8 cellular contexts compared by ENCODE assay signal in the genomic region with DNA sequence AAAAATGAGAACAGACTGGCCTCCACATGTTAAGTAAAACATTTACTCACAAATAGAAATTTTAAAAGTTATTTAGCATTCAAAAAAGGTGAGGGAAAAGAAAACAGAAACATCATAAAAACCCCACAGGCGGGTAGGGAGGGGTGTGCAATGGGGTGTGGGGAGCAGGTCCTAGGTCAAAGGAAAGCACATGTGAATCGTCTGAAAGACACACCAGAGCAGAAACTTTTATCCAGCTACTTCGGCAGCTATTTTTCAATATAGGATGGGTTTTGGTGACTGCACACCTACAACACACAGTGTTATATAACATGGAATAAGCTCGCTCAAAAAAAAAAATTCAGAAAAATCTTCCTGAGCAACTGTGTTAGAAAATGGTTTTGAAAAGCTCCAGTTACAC. TPM values are rescaled to one million over a fixed set of nuclear protein-coding genes. Genes with fewer than 3 reads are reported as not detected.
DNase-seq lines count a peak whose midpoint lies in the region; ATAC-seq and TF ChIP-seq lines count a peak whose summit lies in the region.

No MANE protein-coding gene starts in this region.

- peaks cover 9% of the 10 kb centered on the region; the same call in 1 of the 2 replicates for H3K4me1 ChIP-seq in Caco-2

- intact Hi-C loops in Caco-2 (cut with micrococcal nuclease; ENCODE audit: unreplicated experiment) (no loop called here), natural killer cell (cut with micrococcal nuclease) (no loop called here)
- intact Hi-C loops in dendritic cell treated with granulocyte-macrophage colony-stimulating factor and Interleukin-4, amounts not matched to agents 40 ng/mL and 50 ng/mL, for 4 days (cut with micrococcal nuclease) = loop anchor here (5.0 kb wide), 1 partner anchor 434 kb away; no protein-coding TSS in a partner anchor

- H3K4me3 ChIP-seq in Caco-2 (ENCODE audit: low read depth, low read length) (peak overlapping the region; percentile 63), NB4 (ENCODE audit: low read depth, low read length) (peak overlapping the region; percentile 83)

- H3K9me3 ChIP-seq in Caco-2 = no peaks in the 10 kb centered on the region

- BruUV-seq in Caco-2 (replicated peaks; lab: Mats Ljungman, UMichigan) = no TSS peak

- H3K27ac Mint-ChIP-seq in Caco-2 (ENCODE audit: unreplicated experiment) (peak overlapping the region; percentile 84), natural killer cell (peak overlapping the region; percentile 95 to 97)
- peak overlapping the region; percentile 89 for H3K27ac Mint-ChIP-seq in dendritic cell treated with granulocyte-macrophage colony-stimulating factor and Interleukin-4, amounts not matched to agents 40 ng/mL and 50 ng/mL, for 4 days

- peaks cover 10% of the 10 kb centered on the region for H3K4me1 Mint-ChIP-seq in Caco-2 (ENCODE audit: low read depth, unreplicated experiment)
- H3K4me1 Mint-ChIP-seq in dendritic cell treated with granulocyte-macrophage colony-stimulating factor and Interleukin-4, amounts not matched to agents 40 ng/mL and 50 ng/mL, for 4 days (ENCODE audit: low read depth) = peaks cover 33% of the 10 kb centered on the region
- H3K4me1 Mint-ChIP-seq in natural killer cell = peaks cover 49% of the 10 kb centered on the region in 2 donors

- ATAC-seq in natural killer cell = no peak
- no peak for ATAC-seq in GM21786 (IDR thresholded peaks at IDR 0.05; ENCODE audit: unreplicated experiment)
- no peak for ATAC-seq in HG02885 (IDR thresholded peaks at IDR 0.05; ENCODE audit: poor library complexity, unreplicated experiment)
- ATAC-seq in GM19035 (IDR thresholded peaks at IDR 0.05; ENCODE audit: unreplicated experiment) = no peak

- DNase-seq in Caco-2 (no peak), NB4 (ENCODE audit: low read depth) (peak; percentile 40), natural killer cell (no peak), AG08396 (ENCODE audit: low spot score) (no peak)

- H3K9me3 Mint-ChIP-seq in Caco-2 (ENCODE audit: unreplicated experiment) = no peaks in the 10 kb centered on the region
- no peaks in the 10 kb centered on the region for H3K9me3 Mint-ChIP-seq in dendritic cell treated with granulocyte-macrophage colony-stimulating factor and Interleukin-4, amounts not matched to agents 40 ng/mL and 50 ng/mL, for 4 days
- no peaks in the 10 kb centered on the region for H3K9me3 Mint-ChIP-seq in natural killer cell

- H3K4me3 Mint-ChIP-seq in Caco-2 (ENCODE audit: unreplicated experiment) = peak overlapping the region; percentile 89
- H3K4me3 Mint-ChIP-seq in dendritic cell treated with granulocyte-macrophage colony-stimulating factor and Interleukin-4, amounts not matched to agents 40 ng/mL and 50 ng/mL, for 4 days = peak overlapping the region; percentile 74
- peak overlapping the region; percentile 95 for H3K4me3 Mint-ChIP-seq in natural killer cell

- H3K36me3 ChIP-seq in Caco-2 (ENCODE audit: control insufficient read depth, insufficient read depth, low read length) = no peaks in the 10 kb centered on the region

- H3K36me3 Mint-ChIP-seq in Caco-2 (ENCODE audit: insufficient read depth, unreplicated experiment) = peaks cover 13% of the 10 kb centered on the region
- peaks cover 13% of the 10 kb centered on the region for H3K36me3 Mint-ChIP-seq in dendritic cell treated with granulocyte-macrophage colony-stimulating factor and Interleukin-4, amounts not matched to agents 40 ng/mL and 50 ng/mL, for 4 days (ENCODE audit: low read depth)
- H3K36me3 Mint-ChIP-seq in natural killer cell = no peaks in the 10 kb centered on the region

- TF ChIP-seq CTCF in Caco-2 (IDR thresholded peaks at IDR 0.05; ENCODE audit: insufficient read depth in 1 of 2, low read depth in 1 of 2, low read length in 1 of 2, severe bottlenecking in 1 of 2, unreplicated experiment in 1 of 2) (no peak), NB4 (IDR thresholded peaks at IDR 0.05; ENCODE audit: low read depth, low read length) (no peak), natural killer cell (IDR thresholded peaks at IDR 0.05) (no peak)

- CTCF ChIA-PET in Caco-2 (lab: Charles Lee) = interaction anchor here (0.5 kb wide), 1 partner anchor 24 kb away, joined by 4 read pairs; no protein-coding TSS in a partner anchor

- H3K27me3 ChIP-seq in Caco-2 (replicated peaks; ENCODE audit: control insufficient read depth, insufficient read depth, low read length) = no peaks in the 10 kb centered on the region

- H3K27me3 Mint-ChIP-seq in Caco-2 (ENCODE audit: insufficient read depth, unreplicated experiment) (no peaks in the 10 kb centered on the region), natural killer cell (ENCODE audit: low read depth in 2 of 2) (no peaks in the 10 kb centered on the region)
- peaks cover under 1% of the 10 kb centered on the region for H3K27me3 Mint-ChIP-seq in dendritic cell treated with granulocyte-macrophage colony-stimulating factor and Interleukin-4, amounts not matched to agents 40 ng/mL and 50 ng/mL, for 4 days

- POLR2A ChIA-PET in Caco-2 (lab: Charles Lee) = interaction anchor here (1.6 kb wide), 1 partner anchor 81 kb away, joined by 5 read pairs; the partner anchor contains the start of genes ABCE1 and ANAPC10

- TF ChIP-seq POLR2A in NB4 (IDR thresholded peaks at IDR 0.05; ENCODE audit: extremely low read depth, insufficient read length) = no peak

RNA-seq across cellular contexts. Expression of gene OTUD4, which starts 1.6 kb away (rescaled TPM):
- total RNA-seq in Caco-2 (2022) (32.8 and 34.5 TPM in 2 replicates), natural killer cell (10 to 100 TPM; 60.0 to 73.3 (median 71.6) TPM)
